In the genomic region with DNA sequence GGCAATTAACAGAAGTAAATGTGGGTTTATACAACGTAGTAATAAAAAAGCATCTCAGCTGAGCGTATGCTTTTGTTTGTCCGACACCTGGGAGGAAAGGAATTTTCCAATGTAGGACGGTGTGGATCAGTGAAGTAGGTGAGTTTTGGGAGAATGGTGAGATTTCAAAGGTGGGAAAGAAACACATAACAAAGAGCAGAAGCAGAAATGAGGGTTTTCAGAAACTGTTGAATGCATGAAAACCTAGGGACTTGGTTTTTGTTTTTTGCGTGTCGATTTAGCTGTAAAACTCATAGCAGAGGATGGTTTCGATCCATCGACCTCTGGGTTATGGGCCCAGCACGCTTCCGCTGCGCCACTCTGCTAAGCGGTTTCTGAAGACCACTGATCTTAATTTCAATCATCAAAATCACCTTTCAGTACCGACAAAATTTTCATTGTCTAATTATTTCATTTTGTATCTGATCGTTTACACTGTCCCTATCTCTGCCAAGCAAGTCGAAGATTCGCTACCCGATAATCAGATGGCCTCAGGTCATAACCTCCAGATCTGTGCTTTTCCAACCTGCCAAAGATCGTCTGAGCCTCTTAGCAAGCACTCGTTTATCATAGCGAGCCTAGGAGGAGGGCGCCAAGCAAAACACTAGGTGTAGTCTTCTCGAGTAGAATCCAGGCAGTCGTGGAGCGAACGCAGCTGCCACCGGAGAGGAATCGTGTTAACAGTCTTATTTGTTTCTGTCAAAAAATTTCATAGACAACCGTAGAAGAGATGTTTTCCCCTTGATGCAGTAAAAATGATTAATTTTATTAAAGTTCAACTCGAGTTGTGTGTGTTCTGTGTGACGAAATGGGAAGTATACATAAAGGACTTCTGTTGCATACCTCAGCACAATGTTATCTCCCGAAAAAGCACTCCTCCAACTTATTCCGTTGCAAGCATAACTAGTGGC, we compare ENCODE assay signal across 8 cellular contexts. TPM values are rescaled to one million over a fixed set of nuclear protein-coding genes. Genes with fewer than 3 reads are reported as not detected.
DNase-seq lines count a peak whose midpoint lies in the region; ATAC-seq and TF ChIP-seq lines count a peak whose summit lies in the region.

No MANE protein-coding gene starts in this region.

- H3K36me3 Mint-ChIP-seq in Caco-2 (ENCODE audit: insufficient read depth, unreplicated experiment) (peaks cover 7% of the 10 kb centered on the region), mesothelial cell of epicardium (no peaks in the 10 kb centered on the region)

- H3K4me3 Mint-ChIP-seq in Caco-2 (ENCODE audit: unreplicated experiment): peak overlapping the region; percentile 80
- peak overlapping the region; percentile 81 for H3K4me3 Mint-ChIP-seq in mesothelial cell of epicardium

- in situ Hi-C loops in brain microvascular endothelial cell (cut with HindIII; ENCODE audit: low pct_ligation_motif_present, low sequenced_read_pairs): no loop called here

- no peaks in the 10 kb centered on the region for H3K27me3 Mint-ChIP-seq in Caco-2 (ENCODE audit: insufficient read depth, unreplicated experiment)
- peaks cover 5% of the 10 kb centered on the region for H3K27me3 Mint-ChIP-seq in mesothelial cell of epicardium (ENCODE audit: low read depth)

- no peaks in the 10 kb centered on the region for H3K9me3 ChIP-seq in Caco-2
- H3K9me3 ChIP-seq in testis: no peaks in the 10 kb centered on the region

- H3K27ac ChIP-seq in brain microvascular endothelial cell (no peak overlapping the region), testis (no peak overlapping the region)

- 7 to 8% methylated on average over 32 of the region's 32 CpGs for WGBS in testis, 2 donors

- intact Hi-C loops in Caco-2 (cut with micrococcal nuclease; ENCODE audit: unreplicated experiment) (loop anchor here (5.0 kb wide), 2 partner anchors 139 to 354 kb away; a partner anchor contains a TSS), testis (cut with DNase I; ENCODE audit: low total_unique reads) (no loop called here)

- TF ChIP-seq POLR2A in testis (IDR thresholded peaks at IDR 0.05): no peak

- H3K4me1 ChIP-seq in Caco-2: peaks cover 4% of the 10 kb centered on the region
- no peaks in the 10 kb centered on the region for H3K4me1 ChIP-seq in testis

- H3K36me3 ChIP-seq in Caco-2 (ENCODE audit: control insufficient read depth, insufficient read depth, low read length): no peaks in the 10 kb centered on the region
- H3K36me3 ChIP-seq in brain microvascular endothelial cell (replicated peaks): no peaks in the 10 kb centered on the region
- no peaks in the 10 kb centered on the region for H3K36me3 ChIP-seq in testis (ENCODE audit: low read depth, missing control alignments)

- H3K27me3 ChIP-seq in Caco-2 (replicated peaks; ENCODE audit: control insufficient read depth, insufficient read depth, low read length) (no peaks in the 10 kb centered on the region), brain microvascular endothelial cell (replicated peaks) (no peaks in the 10 kb centered on the region), testis (no peaks in the 10 kb centered on the region)

- TF ChIP-seq CTCF in Caco-2 (IDR thresholded peaks at IDR 0.05; ENCODE audit: insufficient read depth in 1 of 2, low read depth in 1 of 2, low read length in 1 of 2, severe bottlenecking in 1 of 2, unreplicated experiment in 1 of 2) (no peak), brain microvascular endothelial cell (IDR thresholded peaks at IDR 0.05; ENCODE audit: low read depth, low read length, missing control alignments) (no peak), mesothelial cell of epicardium (IDR thresholded peaks at IDR 0.05; ENCODE audit: unreplicated experiment) (no peak), testis (IDR thresholded peaks at IDR 0.05) (no peak)

- H3K4me1 Mint-ChIP-seq in Caco-2 (ENCODE audit: low read depth, unreplicated experiment) (peaks cover 13% of the 10 kb centered on the region), mesothelial cell of epicardium (peaks cover 8% of the 10 kb centered on the region)

- CTCF ChIA-PET in Caco-2 (lab: Charles Lee): no interaction called here

- peak overlapping the region; percentile 88 for H3K27ac Mint-ChIP-seq in Caco-2 (ENCODE audit: unreplicated experiment)
- H3K27ac Mint-ChIP-seq in mesothelial cell of epicardium: peak overlapping the region; percentile 78

- POLR2A ChIA-PET in Caco-2 (lab: Charles Lee): no interaction called here

- BruUV-seq in Caco-2 (replicated peaks; lab: Mats Ljungman, UMichigan): no TSS peak

- ATAC-seq in GM21619 (IDR thresholded peaks at IDR 0.05; ENCODE audit: unreplicated experiment) (no peak), GM21717 (IDR thresholded peaks at IDR 0.05; ENCODE audit: unreplicated experiment) (no peak)

- H3K4me3 ChIP-seq in Caco-2 (ENCODE audit: low read depth, low read length) (peak overlapping the region; percentile 39), brain microvascular endothelial cell (ENCODE audit: low read depth, low read length) (peak overlapping the region; percentile 69), testis (peak overlapping the region in 1 of 2 donors; percentile 17)

- DNase-seq in Caco-2: peak; percentile 42 to 55
- DNase-seq in HT1080 (ENCODE audit: low read depth): peak; percentile 89
- peak; percentile 15 for DNase-seq in SKM-1 (lab: John Stamatoyannopoulos, UW; ENCODE audit: unreplicated experiment)
- peak; percentile 68 for DNase-seq in brain microvascular endothelial cell
- peak in 1 of 2 experiments; percentile 50 for DNase-seq in mesothelial cell of epicardium (ENCODE audit: low spot score in 2 of 2, unreplicated experiment in 2 of 2)
- DNase-seq in testis: peak; percentile 48

- H3K9me3 Mint-ChIP-seq in Caco-2 (ENCODE audit: unreplicated experiment) (no peaks in the 10 kb centered on the region), mesothelial cell of epicardium (no peaks in the 10 kb centered on the region)

RNA-seq across cellular contexts. Expression of a gene that starts 20.9 kb away (rescaled TPM):
- not detected in 2 replicates for total RNA-seq in Caco-2 (2022)
- not detected in 2 replicates for total RNA-seq in HT1080 (2014; rRNA removed; shearing (Covaris generic))
- not detected in 2 replicates for polyA plus RNA-seq in HT1080 (2015; cell fraction: cytosol; rRNA removed)
- not detected in 2 replicates for polyA plus RNA-seq in HT1080 (2015; cell fraction: nucleus; rRNA removed)
- 0.07 TPM in 1 of 3 replicates, not detected in the others for total RNA-seq in mesothelial cell of epicardium
- total RNA-seq in testis: 1 to 10 TPM; 4.2 to 5.1 TPM
- 18.4 TPM for polyA plus RNA-seq in testis (ENCODE audit: insufficient read depth, low read depth, low replicate concordance)

RNA-seq across cellular contexts. Expression of a gene that starts 55.6 kb away (rescaled TPM):
- total RNA-seq in Caco-2 (2022) (5.0 TPM in 2 replicates), mesothelial cell of epicardium (10.3 to 11.1 TPM (median 10.8 TPM) in 3 replicates), testis (10 to 100 TPM; 11.8 to 12.5 TPM)
- total RNA-seq in HT1080 (2014; rRNA removed; shearing (Covaris generic)): 0.06 and 0.13 TPM in 2 replicates
- polyA plus RNA-seq in HT1080 (2015; cell fraction: cytosol; rRNA removed): 0.38 and 1.5 TPM in 2 replicates
- polyA plus RNA-seq in HT1080 (2015; cell fraction: nucleus; rRNA removed): 0.14 and 0.16 TPM in 2 replicates
- polyA plus RNA-seq in testis (ENCODE audit: insufficient read depth, low read depth, low replicate concordance): 13.1 TPM
